18 cellular contexts compared by ENCODE assay signal in genomic region chr12:58703911-58704310, GRCh38.
DNase-seq lines count a peak whose midpoint lies in the region; ATAC-seq, FAIRE-seq and TF ChIP-seq lines count a peak whose summit lies in the region.
"Had no signal": no experiment of that assay in that cellular context is flagged by ENCODE, and none has a peak within 500 bp of the region (broad histone marks: within the 10 kb centered on the region; RNA-seq: fewer than 3 reads in every experiment).

No MANE protein-coding gene starts in this region.

- no peak overlapping the region for H3K4me2 ChIP-seq in Karpas-422 (ENCODE audit: low read depth, low read length, poor library complexity, severe bottlenecking)
- H3K4me2 ChIP-seq: SK-N-SH had no signal

- no peaks in the 10 kb centered on the region for H3K79me2 ChIP-seq in Karpas-422 (ENCODE audit: low read length)

- no peaks in the 10 kb centered on the region for H3K36me3 ChIP-seq in Karpas-422 (ENCODE audit: insufficient read depth, low read length)
- H3K36me3 ChIP-seq: BE2C had no signal

- H3K27ac ChIP-seq in Karpas-422 (ENCODE audit: low read length), result no peak overlapping the region

- DNase-seq in AG10803 (ENCODE audit: low read depth), result peak; percentile 93
- peak; percentile 35 for DNase-seq in HFF-Myc (ENCODE audit: extremely low read depth, low read depth)
- DNase-seq in left kidney (ENCODE audit: low read depth, low spot score), result peak; percentile 12
- DNase-seq in pons (ENCODE audit: low spot score), result no peak
- no peak for DNase-seq in NCI-H1105 (lab: John Stamatoyannopoulos, UW)
- DNase-seq in Karpas-422, result no peak
- DNase-seq: BE2C; CD8-positive, alpha-beta memory T cell; H9; IMR-90; NCI-H1436 treated with DMSO at 0.1 percent for 48 hours; NCI-H2081 treated with DMSO at 0.1 percent for 48 hours; NCI-H69; SK-N-SH had no signal

- ATAC-seq in esophagus mucosa, result no peak
- ATAC-seq: Right ventricle myocardium inferior had no signal

- peak; percentile 85 for FAIRE-seq in endometrium (lab: Jason Lieb, UNC)
- FAIRE-seq: A204.1 had no signal

- H3K9me3 ChIP-seq in Karpas-422 (ENCODE audit: low read length), result no peaks in the 10 kb centered on the region
- H3K9me3 ChIP-seq: BE2C, SK-N-SH had no signal

- no peak overlapping the region for H2AFZ ChIP-seq in Karpas-422 (ENCODE audit: low read length)

- no peaks in the 10 kb centered on the region for H3K27me3 ChIP-seq in Karpas-422 (ENCODE audit: low read length)
- H3K27me3 ChIP-seq: BE2C had no signal

- H3K9ac ChIP-seq in Karpas-422 (ENCODE audit: low read length), result no peak overlapping the region
- H3K9ac ChIP-seq: SK-N-SH had no signal

- TF ChIP-seq CTCF in AG10803 (conservative IDR thresholded peaks at IDR 0.05; ENCODE audit: low read length) (no peak), HFF-Myc (IDR thresholded peaks at IDR 0.05; ENCODE audit: low read depth, low read length, missing control alignments) (no peak)

- no peaks in the 10 kb centered on the region for H4K20me1 ChIP-seq in Karpas-422 (ENCODE audit: insufficient read depth, low read depth, low read length)

- H3K9me2 ChIP-seq in Karpas-422 (replicated peaks; ENCODE audit: insufficient read depth, low read length), result no peaks in the 10 kb centered on the region
- H3K9me2 ChIP-seq: SK-N-SH had no signal

- H3K4me1 ChIP-seq in Karpas-422 (ENCODE audit: low read length), result no peaks in the 10 kb centered on the region
- H3K4me1 ChIP-seq: BE2C had no signal

- no peak overlapping the region for H3K4me3 ChIP-seq in AG10803 (ENCODE audit: low read length)
- no peak overlapping the region for H3K4me3 ChIP-seq in HFF-Myc (replicated peaks; ENCODE audit: low read depth, low read length)
- H3K4me3 ChIP-seq in Karpas-422 (ENCODE audit: low read length), result no peak overlapping the region

Comparison
In these comparisons a context has a peak if more than half of its experiments do, and no peak if none do; other contexts are left out.
1. DNase-seq: peak in AG10803 (single experiment), HFF-Myc (single experiment) and left kidney (single experiment); none in pons (single experiment), NCI-H1105 (single experiment) and Karpas-422 (single experiment).